In the genomic region with DNA sequence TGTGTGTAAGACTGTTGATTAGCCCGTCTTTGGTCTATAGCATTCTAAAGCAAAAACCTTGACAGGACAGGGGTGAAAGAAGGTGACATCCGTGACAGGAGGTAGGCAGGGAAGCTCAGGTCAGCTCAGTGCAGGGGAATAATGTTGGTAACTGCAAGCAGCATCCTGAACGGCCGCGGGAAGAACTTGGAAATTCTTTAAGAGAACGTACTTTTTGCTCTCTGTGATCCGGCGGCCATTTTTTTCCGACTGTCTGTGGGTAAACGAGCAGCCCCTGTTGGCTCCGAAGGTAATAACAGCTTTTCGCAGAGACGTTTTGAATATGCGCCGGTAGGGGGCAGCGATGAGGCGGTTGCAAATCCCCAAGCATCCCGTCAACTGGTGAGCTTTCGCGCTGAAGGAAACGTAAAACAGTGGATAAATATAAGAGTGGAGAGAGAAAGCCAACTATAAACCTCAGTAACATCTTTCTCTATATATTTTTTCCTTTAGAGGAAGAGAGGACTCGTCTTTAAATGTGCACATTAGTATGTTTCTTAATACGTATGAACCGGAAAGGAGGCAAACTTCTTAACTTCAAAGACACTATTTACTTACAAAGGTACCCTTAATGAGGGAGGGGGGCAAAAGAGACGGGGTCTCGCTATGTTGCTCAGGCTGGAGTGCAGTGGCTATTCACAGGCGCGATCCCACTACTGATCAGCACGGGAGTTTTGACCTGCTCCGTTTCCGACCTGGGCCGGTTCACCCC, we compare ENCODE assay signal across 8 cellular contexts. TPM values are rescaled to one million over a fixed set of nuclear protein-coding genes. Genes with fewer than 3 reads are reported as not detected.
DNase-seq lines count a peak whose midpoint lies in the region; ATAC-seq and TF ChIP-seq lines count a peak whose summit lies in the region.

No MANE protein-coding gene starts in this region.

- peaks cover 10% of the 10 kb centered on the region for H3K4me1 Mint-ChIP-seq in activated T-helper 1 cell treated with anti-CD3 and anti-CD28 coated beads, Interleukin-12 subunit alpha, Interleukin-12 subunit beta, Interleukin-2, Interleukin-4 antibody, amounts not matched to agents 30 ng/mL and 10 ng/mL and 1 ng/mL, durations not matched to agents 14 hours and 24 hours and 36 hours (ENCODE audit: low read depth)
- peaks cover 3 to 4% of the 10 kb centered on the region in 2 donors for H3K4me1 Mint-ChIP-seq in natural killer cell treated with Interleukin-12 subunit alpha and Interleukin-12 subunit beta and Interleukin-15 and Interleukin-18, amount 100 ng/mL, for 72 hours (ENCODE audit: low read depth in 2 of 2)
- peaks cover 18 to 29% of the 10 kb centered on the region in 2 donors for H3K4me1 Mint-ChIP-seq in stimulated activated naive B cell treated with anti-CD40 and anti-IgM and Interleukin-4, amounts not matched to agents 10 μg/mL and 1 μg/mL and 100 μg/mL, for 72 hours

- TF ChIP-seq CTCF in fibroblast of pulmonary artery (IDR thresholded peaks at IDR 0.05; ENCODE audit: low read length, missing control alignments) = no peak

- peak; percentile 18 for ATAC-seq in GM21529 (IDR thresholded peaks at IDR 0.05; ENCODE audit: unreplicated experiment)
- ATAC-seq in natural killer cell treated with Interleukin-12 subunit alpha and Interleukin-12 subunit beta and Interleukin-15 and Interleukin-18, amount 100 ng/mL, for 72 hours = peak; percentile 49 to 58
- peak; percentile 19 to 20 for ATAC-seq in stimulated activated naive B cell treated with anti-CD40 and anti-IgM and Interleukin-4, amounts not matched to agents 10 μg/mL and 1 μg/mL and 100 μg/mL, for 72 hours (replicated peaks)

- intact Hi-C loops in activated T-helper 1 cell treated with anti-CD3 and anti-CD28 coated beads, Interleukin-12 subunit alpha, Interleukin-12 subunit beta, Interleukin-2, Interleukin-4 antibody, amounts not matched to agents 30 ng/mL and 10 ng/mL and 1 ng/mL, durations not matched to agents 14 hours and 24 hours and 36 hours (cut with micrococcal nuclease) = loop anchor here (1.0 to 2.0 kb wide), 11 partner anchors 9 to 969 kb away; partner anchors contain the start of genes DMAC2L, L2HGDH, NIN and POLE2

- H3K27me3 Mint-ChIP-seq in activated T-helper 1 cell treated with anti-CD3 and anti-CD28 coated beads, Interleukin-12 subunit alpha, Interleukin-12 subunit beta, Interleukin-2, Interleukin-4 antibody, amounts not matched to agents 30 ng/mL and 10 ng/mL and 1 ng/mL, durations not matched to agents 14 hours and 24 hours and 36 hours (ENCODE audit: insufficient read depth) = peaks cover 6% of the 10 kb centered on the region
- H3K27me3 Mint-ChIP-seq in natural killer cell treated with Interleukin-12 subunit alpha and Interleukin-12 subunit beta and Interleukin-15 and Interleukin-18, amount 100 ng/mL, for 72 hours = no peaks in the 10 kb centered on the region
- H3K27me3 Mint-ChIP-seq in stimulated activated naive B cell treated with anti-CD40 and anti-IgM and Interleukin-4, amounts not matched to agents 10 μg/mL and 1 μg/mL and 100 μg/mL, for 72 hours = peaks cover 0 to 5% of the 10 kb centered on the region in 2 donors

- no peak overlapping the region for H3K27ac Mint-ChIP-seq in activated T-helper 1 cell treated with anti-CD3 and anti-CD28 coated beads, Interleukin-12 subunit alpha, Interleukin-12 subunit beta, Interleukin-2, Interleukin-4 antibody, amounts not matched to agents 30 ng/mL and 10 ng/mL and 1 ng/mL, durations not matched to agents 14 hours and 24 hours and 36 hours
- H3K27ac Mint-ChIP-seq in natural killer cell treated with Interleukin-12 subunit alpha and Interleukin-12 subunit beta and Interleukin-15 and Interleukin-18, amount 100 ng/mL, for 72 hours = no peak overlapping the region
- H3K27ac Mint-ChIP-seq in stimulated activated naive B cell treated with anti-CD40 and anti-IgM and Interleukin-4, amounts not matched to agents 10 μg/mL and 1 μg/mL and 100 μg/mL, for 72 hours = no peak overlapping the region

- no peaks in the 10 kb centered on the region for H3K9me3 Mint-ChIP-seq in activated T-helper 1 cell treated with anti-CD3 and anti-CD28 coated beads, Interleukin-12 subunit alpha, Interleukin-12 subunit beta, Interleukin-2, Interleukin-4 antibody, amounts not matched to agents 30 ng/mL and 10 ng/mL and 1 ng/mL, durations not matched to agents 14 hours and 24 hours and 36 hours
- no peaks in the 10 kb centered on the region for H3K9me3 Mint-ChIP-seq in natural killer cell treated with Interleukin-12 subunit alpha and Interleukin-12 subunit beta and Interleukin-15 and Interleukin-18, amount 100 ng/mL, for 72 hours
- H3K9me3 Mint-ChIP-seq in stimulated activated naive B cell treated with anti-CD40 and anti-IgM and Interleukin-4, amounts not matched to agents 10 μg/mL and 1 μg/mL and 100 μg/mL, for 72 hours = peaks cover 0 to 3% of the 10 kb centered on the region in 2 donors

- no peak overlapping the region for H3K4me3 Mint-ChIP-seq in activated T-helper 1 cell treated with anti-CD3 and anti-CD28 coated beads, Interleukin-12 subunit alpha, Interleukin-12 subunit beta, Interleukin-2, Interleukin-4 antibody, amounts not matched to agents 30 ng/mL and 10 ng/mL and 1 ng/mL, durations not matched to agents 14 hours and 24 hours and 36 hours
- no peak overlapping the region for H3K4me3 Mint-ChIP-seq in natural killer cell treated with Interleukin-12 subunit alpha and Interleukin-12 subunit beta and Interleukin-15 and Interleukin-18, amount 100 ng/mL, for 72 hours
- no peak overlapping the region for H3K4me3 Mint-ChIP-seq in stimulated activated naive B cell treated with anti-CD40 and anti-IgM and Interleukin-4, amounts not matched to agents 10 μg/mL and 1 μg/mL and 100 μg/mL, for 72 hours

- DNase-seq in COLO668 (lab: John Stamatoyannopoulos, UW; ENCODE audit: unreplicated experiment) (peak; percentile 75), LHCN-M2 (ENCODE audit: low read depth) (peak; percentile 84), RKO (ENCODE audit: low spot score) (peak; percentile 85), fibroblast of pulmonary artery (ENCODE audit: low read depth) (peak; percentile 94)
- DNase-seq in activated T-helper 1 cell treated with anti-CD3 and anti-CD28 coated beads, Interleukin-12 subunit alpha, Interleukin-12 subunit beta, Interleukin-2, Interleukin-4 antibody, amounts not matched to agents 30 ng/mL and 10 ng/mL and 1 ng/mL, durations not matched to agents 14 hours and 24 hours and 36 hours (ENCODE audit: low spot score) = peak; percentile 81
- peak; percentile 87 for DNase-seq in natural killer cell treated with Interleukin-12 subunit alpha and Interleukin-12 subunit beta and Interleukin-15 and Interleukin-18, amount 100 ng/mL, for 72 hours (ENCODE audit: low spot score)
- peak; percentile 78 for DNase-seq in stimulated activated naive B cell treated with anti-CD40 and anti-IgM and Interleukin-4, amounts not matched to agents 10 μg/mL and 1 μg/mL and 100 μg/mL, for 72 hours

- H3K36me3 Mint-ChIP-seq in activated T-helper 1 cell treated with anti-CD3 and anti-CD28 coated beads, Interleukin-12 subunit alpha, Interleukin-12 subunit beta, Interleukin-2, Interleukin-4 antibody, amounts not matched to agents 30 ng/mL and 10 ng/mL and 1 ng/mL, durations not matched to agents 14 hours and 24 hours and 36 hours (ENCODE audit: low read depth) = no peaks in the 10 kb centered on the region
- H3K36me3 Mint-ChIP-seq in natural killer cell treated with Interleukin-12 subunit alpha and Interleukin-12 subunit beta and Interleukin-15 and Interleukin-18, amount 100 ng/mL, for 72 hours = no peaks in the 10 kb centered on the region
- H3K36me3 Mint-ChIP-seq in stimulated activated naive B cell treated with anti-CD40 and anti-IgM and Interleukin-4, amounts not matched to agents 10 μg/mL and 1 μg/mL and 100 μg/mL, for 72 hours = peaks cover 1 to 12% of the 10 kb centered on the region in 2 donors

- peak overlapping the region; percentile 64 for H3K4me3 ChIP-seq in fibroblast of pulmonary artery (replicated peaks; ENCODE audit: low read depth, low read length)

RNA-seq across cellular contexts. Expression of gene NEMF, which starts 9.5 kb away (rescaled TPM):
- total RNA-seq in LHCN-M2 (2014; rRNA removed) = 37.3 and 49.0 TPM in 2 replicates
- polyA plus RNA-seq in LHCN-M2 (2012) = 14.0 TPM
- total RNA-seq in activated T-helper 1 cell treated with anti-CD3 and anti-CD28 coated beads, Interleukin-12 subunit alpha, Interleukin-12 subunit beta, Interleukin-2, Interleukin-4 antibody, amounts not matched to agents 30 ng/mL and 10 ng/mL and 1 ng/mL, durations not matched to agents 14 hours and 24 hours and 36 hours = 79.9 and 89.3 TPM in 2 replicates
- 100 to 1,000 TPM in 1 of 2 donors, 10 to 100 TPM in 1; 95.2 to 120 TPM for total RNA-seq in natural killer cell treated with Interleukin-12 subunit alpha and Interleukin-12 subunit beta and Interleukin-15 and Interleukin-18, amount 100 ng/mL, for 72 hours

RNA-seq across cellular contexts. Expression of gene ARF6, which starts 30.8 kb away (rescaled TPM):
- total RNA-seq in LHCN-M2 (2014; rRNA removed) = 67.7 and 73.2 TPM in 2 replicates
- polyA plus RNA-seq in LHCN-M2 (2012) = 42.5 TPM
- 163 and 164 TPM in 2 replicates for total RNA-seq in activated T-helper 1 cell treated with anti-CD3 and anti-CD28 coated beads, Interleukin-12 subunit alpha, Interleukin-12 subunit beta, Interleukin-2, Interleukin-4 antibody, amounts not matched to agents 30 ng/mL and 10 ng/mL and 1 ng/mL, durations not matched to agents 14 hours and 24 hours and 36 hours
- total RNA-seq in natural killer cell treated with Interleukin-12 subunit alpha and Interleukin-12 subunit beta and Interleukin-15 and Interleukin-18, amount 100 ng/mL, for 72 hours = 100 to 1,000 TPM; 147 to 175 TPM

Comparison
In these comparisons a context has a peak if more than half of its experiments do, and no peak if none do; other contexts are left out.
1. Peak in every context shown above with its lines: DNase-seq, ATAC-seq and H3K4me3 ChIP-seq.